Comparison of ENCODE assay signal across 1 cellular context in genomic region chr16:23227529-23227928, GRCh38.
TF ChIP-seq lines count a peak whose summit lies in the region.

No MANE protein-coding gene starts in this region.

TF ChIP-seq in GM23338, 12 proteins besides CTCF, POLR2A, EP300 and RAD21 (continued from another document):
- TF ChIP-seq, protein P1, sequence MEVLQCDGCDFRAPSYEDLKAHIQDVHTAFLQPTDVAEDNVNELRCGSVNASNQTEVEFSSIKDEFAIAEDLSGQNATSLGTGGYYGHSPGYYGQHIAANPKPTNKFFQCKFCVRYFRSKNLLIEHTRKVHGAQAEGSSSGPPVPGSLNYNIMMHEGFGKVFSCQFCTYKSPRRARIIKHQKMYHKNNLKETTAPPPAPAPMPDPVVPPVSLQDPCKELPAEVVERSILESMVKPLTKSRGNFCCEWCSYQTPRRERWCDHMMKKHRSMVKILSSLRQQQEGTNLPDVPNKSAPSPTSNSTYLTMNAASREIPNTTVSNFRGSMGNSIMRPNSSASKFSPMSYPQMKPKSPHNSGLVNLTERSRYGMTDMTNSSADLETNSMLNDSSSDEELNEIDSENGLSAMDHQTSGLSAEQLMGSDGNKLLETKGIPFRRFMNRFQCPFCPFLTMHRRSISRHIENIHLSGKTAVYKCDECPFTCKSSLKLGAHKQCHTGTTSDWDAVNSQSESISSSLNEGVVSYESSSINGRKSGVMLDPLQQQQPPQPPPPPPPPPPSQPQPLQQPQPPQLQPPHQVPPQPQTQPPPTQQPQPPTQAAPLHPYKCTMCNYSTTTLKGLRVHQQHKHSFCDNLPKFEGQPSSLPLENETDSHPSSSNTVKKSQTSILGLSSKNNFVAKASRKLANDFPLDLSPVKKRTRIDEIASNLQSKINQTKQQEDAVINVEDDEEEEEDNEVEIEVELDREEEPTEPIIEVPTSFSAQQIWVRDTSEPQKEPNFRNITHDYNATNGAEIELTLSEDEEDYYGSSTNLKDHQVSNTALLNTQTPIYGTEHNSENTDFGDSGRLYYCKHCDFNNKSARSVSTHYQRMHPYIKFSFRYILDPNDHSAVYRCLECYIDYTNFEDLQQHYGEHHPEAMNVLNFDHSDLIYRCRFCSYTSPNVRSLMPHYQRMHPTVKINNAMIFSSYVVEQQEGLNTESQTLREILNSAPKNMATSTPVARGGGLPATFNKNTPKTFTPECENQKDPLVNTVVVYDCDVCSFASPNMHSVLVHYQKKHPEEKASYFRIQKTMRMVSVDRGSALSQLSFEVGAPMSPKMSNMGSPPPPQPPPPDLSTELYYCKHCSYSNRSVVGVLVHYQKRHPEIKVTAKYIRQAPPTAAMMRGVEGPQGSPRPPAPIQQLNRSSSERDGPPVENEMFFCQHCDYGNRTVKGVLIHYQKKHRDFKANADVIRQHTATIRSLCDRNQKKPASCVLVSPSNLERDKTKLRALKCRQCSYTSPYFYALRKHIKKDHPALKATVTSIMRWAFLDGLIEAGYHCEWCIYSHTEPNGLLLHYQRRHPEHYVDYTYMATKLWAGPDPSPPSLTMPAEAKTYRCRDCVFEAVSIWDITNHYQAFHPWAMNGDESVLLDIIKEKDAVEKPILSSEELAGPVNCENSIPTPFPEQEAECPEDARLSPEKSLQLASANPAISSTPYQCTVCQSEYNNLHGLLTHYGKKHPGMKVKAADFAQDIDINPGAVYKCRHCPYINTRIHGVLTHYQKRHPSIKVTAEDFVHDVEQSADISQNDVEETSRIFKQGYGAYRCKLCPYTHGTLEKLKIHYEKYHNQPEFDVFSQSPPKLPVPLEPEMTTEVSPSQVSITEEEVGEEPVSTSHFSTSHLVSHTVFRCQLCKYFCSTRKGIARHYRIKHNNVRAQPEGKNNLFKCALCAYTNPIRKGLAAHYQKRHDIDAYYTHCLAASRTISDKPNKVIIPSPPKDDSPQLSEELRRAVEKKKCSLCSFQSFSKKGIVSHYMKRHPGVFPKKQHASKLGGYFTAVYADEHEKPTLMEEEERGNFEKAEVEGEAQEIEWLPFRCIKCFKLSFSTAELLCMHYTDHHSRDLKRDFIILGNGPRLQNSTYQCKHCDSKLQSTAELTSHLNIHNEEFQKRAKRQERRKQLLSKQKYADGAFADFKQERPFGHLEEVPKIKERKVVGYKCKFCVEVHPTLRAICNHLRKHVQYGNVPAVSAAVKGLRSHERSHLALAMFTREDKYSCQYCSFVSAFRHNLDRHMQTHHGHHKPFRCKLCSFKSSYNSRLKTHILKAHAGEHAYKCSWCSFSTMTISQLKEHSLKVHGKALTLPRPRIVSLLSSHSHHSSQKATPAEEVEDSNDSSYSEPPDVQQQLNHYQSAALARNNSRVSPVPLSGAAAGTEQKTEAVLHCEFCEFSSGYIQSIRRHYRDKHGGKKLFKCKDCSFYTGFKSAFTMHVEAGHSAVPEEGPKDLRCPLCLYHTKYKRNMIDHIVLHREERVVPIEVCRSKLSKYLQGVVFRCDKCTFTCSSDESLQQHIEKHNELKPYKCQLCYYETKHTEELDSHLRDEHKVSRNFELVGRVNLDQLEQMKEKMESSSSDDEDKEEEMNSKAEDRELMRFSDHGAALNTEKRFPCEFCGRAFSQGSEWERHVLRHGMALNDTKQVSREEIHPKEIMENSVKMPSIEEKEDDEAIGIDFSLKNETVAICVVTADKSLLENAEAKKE (CRISPR knock-in tag; IDR thresholded peaks at IDR 0.05) = no peak
- no peak for TF ChIP-seq POLR2AphosphoS5 (IDR thresholded peaks at IDR 0.05; ENCODE audit: low read depth)
- TF ChIP-seq EZH2phosphoT487 (IDR thresholded peaks at IDR 0.05; ENCODE audit: unreplicated experiment) = no peak
- no peak for TF ChIP-seq ZNF114 (CRISPR knock-in tag; IDR thresholded peaks at IDR 0.05)
- TF ChIP-seq, protein P2, sequence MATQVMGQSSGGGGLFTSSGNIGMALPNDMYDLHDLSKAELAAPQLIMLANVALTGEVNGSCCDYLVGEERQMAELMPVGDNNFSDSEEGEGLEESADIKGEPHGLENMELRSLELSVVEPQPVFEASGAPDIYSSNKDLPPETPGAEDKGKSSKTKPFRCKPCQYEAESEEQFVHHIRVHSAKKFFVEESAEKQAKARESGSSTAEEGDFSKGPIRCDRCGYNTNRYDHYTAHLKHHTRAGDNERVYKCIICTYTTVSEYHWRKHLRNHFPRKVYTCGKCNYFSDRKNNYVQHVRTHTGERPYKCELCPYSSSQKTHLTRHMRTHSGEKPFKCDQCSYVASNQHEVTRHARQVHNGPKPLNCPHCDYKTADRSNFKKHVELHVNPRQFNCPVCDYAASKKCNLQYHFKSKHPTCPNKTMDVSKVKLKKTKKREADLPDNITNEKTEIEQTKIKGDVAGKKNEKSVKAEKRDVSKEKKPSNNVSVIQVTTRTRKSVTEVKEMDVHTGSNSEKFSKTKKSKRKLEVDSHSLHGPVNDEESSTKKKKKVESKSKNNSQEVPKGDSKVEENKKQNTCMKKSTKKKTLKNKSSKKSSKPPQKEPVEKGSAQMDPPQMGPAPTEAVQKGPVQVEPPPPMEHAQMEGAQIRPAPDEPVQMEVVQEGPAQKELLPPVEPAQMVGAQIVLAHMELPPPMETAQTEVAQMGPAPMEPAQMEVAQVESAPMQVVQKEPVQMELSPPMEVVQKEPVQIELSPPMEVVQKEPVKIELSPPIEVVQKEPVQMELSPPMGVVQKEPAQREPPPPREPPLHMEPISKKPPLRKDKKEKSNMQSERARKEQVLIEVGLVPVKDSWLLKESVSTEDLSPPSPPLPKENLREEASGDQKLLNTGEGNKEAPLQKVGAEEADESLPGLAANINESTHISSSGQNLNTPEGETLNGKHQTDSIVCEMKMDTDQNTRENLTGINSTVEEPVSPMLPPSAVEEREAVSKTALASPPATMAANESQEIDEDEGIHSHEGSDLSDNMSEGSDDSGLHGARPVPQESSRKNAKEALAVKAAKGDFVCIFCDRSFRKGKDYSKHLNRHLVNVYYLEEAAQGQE (IDR thresholded peaks at IDR 0.05; ENCODE audit: unreplicated experiment) = no peak
- no peak for TF ChIP-seq STAT1 (IDR thresholded peaks at IDR 0.05; ENCODE audit: unreplicated experiment)
- TF ChIP-seq CREB1 (CRISPR knock-in tag; IDR thresholded peaks at IDR 0.05; ENCODE audit: low read depth) = no peak
- TF ChIP-seq JUNB (IDR thresholded peaks at IDR 0.05; ENCODE audit: unreplicated experiment) = no peak
- no peak for TF ChIP-seq NANOG (IDR thresholded peaks at IDR 0.05; ENCODE audit: borderline replicate concordance)
- no peak for TF ChIP-seq ETS1 (IDR thresholded peaks at IDR 0.05)
